8 cellular contexts compared by ENCODE assay signal in the genomic region with DNA sequence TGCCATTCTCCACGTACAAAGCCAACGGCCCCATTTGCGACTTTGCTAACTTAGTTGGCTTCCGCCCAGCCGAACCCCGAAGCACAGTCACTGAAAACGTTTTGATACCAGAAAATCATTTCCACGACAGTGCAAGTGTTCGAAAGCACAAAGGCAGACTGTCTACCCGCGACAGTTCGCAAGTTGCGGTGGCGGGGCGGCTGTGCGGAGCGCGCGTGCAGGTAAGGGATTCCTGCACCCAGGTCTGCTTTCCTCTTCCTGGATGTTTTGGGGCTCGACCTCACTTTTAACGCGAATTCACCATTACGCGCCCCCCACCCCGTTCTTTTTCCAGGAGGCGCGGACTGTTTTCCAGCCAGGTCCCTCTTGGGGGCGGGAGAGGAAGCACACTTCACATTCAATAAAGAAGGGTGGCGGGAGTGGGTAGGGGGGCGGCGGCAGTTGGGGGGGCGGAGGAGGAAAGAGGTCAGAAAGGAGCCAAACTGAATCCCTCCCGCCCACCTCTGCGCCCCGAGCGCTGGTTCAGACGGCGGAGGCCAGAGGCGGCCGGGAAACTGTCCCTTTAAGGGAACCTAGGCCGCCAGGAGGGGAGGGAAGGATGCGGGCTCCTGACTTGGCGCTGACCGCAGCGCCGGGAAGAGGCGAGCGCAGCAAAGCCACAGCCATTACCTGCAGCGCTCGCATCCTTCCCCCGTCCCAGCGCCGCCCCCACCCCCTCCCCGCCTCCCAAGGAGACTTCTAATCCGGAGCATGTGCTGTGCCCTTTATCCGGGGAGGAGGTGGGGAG.
A peak's percentile ranks its signal among the peaks of the same experiment; 100 is the strongest.
DNase-seq lines count a peak whose midpoint lies in the region; ATAC-seq and TF ChIP-seq lines count a peak whose summit lies in the region.

No MANE protein-coding gene starts in this region.

- DNase-seq in DMS53 (lab: John Stamatoyannopoulos, UW) (peak; percentile 72), HL-60 (ENCODE audit: low read depth in 1 of 2, low spot score in 1 of 2) (peak in 1 of 2 experiments; percentile 21), RWPE2 (ENCODE audit: low spot score) (no peak), epithelial cell of proximal tubule (ENCODE audit: low read depth) (no peak), midbrain (lab: John Stamatoyannopoulos, UW) (peak; percentile 69), ureter (ENCODE audit: low spot score) (peak; percentile 49)
- DNase-seq in stimulated activated CD4-positive, alpha-beta T cell treated with anti-CD3 and anti-CD28 coated beads, Interleukin-1b, Interleukin-23, amount 100 ng/mL, for 48 hours, result no peak

- ATAC-seq in RWPE2 (ENCODE audit: low read depth), result peak; percentile 77
- ATAC-seq in GM19455 (IDR thresholded peaks at IDR 0.05; ENCODE audit: unreplicated experiment), result no peak

- H3K27ac ChIP-seq in HL-60 (replicated peaks) (no peak overlapping the region), RWPE2 (ENCODE audit: poor library complexity, severe bottlenecking) (peak overlapping the region; percentile 27)

- TF ChIP-seq CTCF in HL-60 (IDR thresholded peaks at IDR 0.05; ENCODE audit: insufficient read depth, low read length), result no peak
- no peak for TF ChIP-seq CTCF in RWPE2 (IDR thresholded peaks at IDR 0.05; ENCODE audit: poor library complexity, severe bottlenecking)
- TF ChIP-seq CTCF in epithelial cell of proximal tubule (conservative IDR thresholded peaks at IDR 0.05; ENCODE audit: low read depth, low read length), result peak; percentile 26

- peaks cover 9% of the 10 kb centered on the region for H3K4me1 ChIP-seq in RWPE2 (ENCODE audit: insufficient read depth, poor library complexity, severe bottlenecking)

- no peaks in the 10 kb centered on the region for H3K9me3 ChIP-seq in RWPE2 (ENCODE audit: severe bottlenecking)

- peaks cover 74% of the 10 kb centered on the region for H3K27me3 ChIP-seq in HL-60 (ENCODE audit: insufficient read depth, poor library complexity, severe bottlenecking)
- H3K27me3 ChIP-seq in RWPE2 (ENCODE audit: insufficient read depth, poor library complexity, severe bottlenecking), result peaks cover 61% of the 10 kb centered on the region

- no peaks in the 10 kb centered on the region for H3K36me3 ChIP-seq in RWPE2 (ENCODE audit: low read depth)

- H3K4me3 ChIP-seq in HL-60 (replicated peaks; ENCODE audit: insufficient read depth, low read length), result peak overlapping the region; percentile 53
- H3K4me3 ChIP-seq in RWPE2 (ENCODE audit: severe bottlenecking), result peak overlapping the region; percentile 44
- peak overlapping the region; percentile 74 for H3K4me3 ChIP-seq in epithelial cell of proximal tubule (ENCODE audit: low read depth, low read length)

Comparison
In these comparisons a context has a peak if more than half of its experiments do, and no peak if none do; other contexts are left out.
1. DNase-seq: peak in DMS53 (single experiment), midbrain (single experiment) and ureter (single experiment); none in RWPE2 (single experiment), epithelial cell of proximal tubule (single experiment) and stimulated activated CD4-positive, alpha-beta T cell treated with anti-CD3 and anti-CD28 coated beads, Interleukin-1b, Interleukin-23, amount 100 ng/mL, for 48 hours (single experiment).
2. Peak in every context shown above with its lines, with median percentiles within 50 percentile points of each other: H3K4me3 ChIP-seq.